17 cellular contexts compared by ENCODE assay signal in the genomic region with DNA sequence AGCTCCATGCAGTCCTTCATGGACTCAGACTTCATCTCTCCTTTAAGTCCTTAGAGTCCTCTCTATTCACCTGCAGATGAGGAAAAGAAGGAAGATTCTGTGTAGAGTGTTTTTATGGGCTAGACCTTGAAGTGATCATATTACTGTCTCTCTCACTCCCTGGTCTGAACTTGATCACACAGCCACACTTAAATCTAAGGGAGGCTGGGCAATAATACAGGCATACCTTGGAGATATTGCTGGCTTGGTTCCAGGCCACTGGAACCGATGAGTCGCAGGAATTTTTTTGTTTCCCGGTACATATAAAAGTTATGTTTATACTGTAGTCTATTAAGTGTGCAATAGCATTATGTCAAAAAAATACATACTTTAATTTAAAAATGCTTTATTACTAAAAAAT. TPM values are rescaled to one million over a fixed set of nuclear protein-coding genes. Genes with fewer than 3 reads are reported as not detected.
DNase-seq lines count a peak whose midpoint lies in the region; FAIRE-seq and TF ChIP-seq lines count a peak whose summit lies in the region.
"Had no signal": no experiment of that assay in that cellular context is flagged by ENCODE, and none has a peak within 500 bp of the region (broad histone marks: within the 10 kb centered on the region; RNA-seq: fewer than 3 reads in every experiment).

No MANE protein-coding gene starts in this region.

- H3K27me3 Mint-ChIP-seq in astrocyte (ENCODE audit: low read depth, unreplicated experiment): no peaks in the 10 kb centered on the region
- H3K27me3 Mint-ChIP-seq: activated CD4-positive, alpha-beta T cell treated with anti-CD3 and anti-CD28 coated beads for 36 hours had no signal

- DNase-seq in EL (peak; percentile 59), LoVo (ENCODE audit: low spot score) (peak; percentile 44), astrocyte (ENCODE audit: low read depth) (peak; percentile 35), iPS-NIHi11 (ENCODE audit: low spot score) (peak; percentile 14), NCI-H1694 (lab: John Stamatoyannopoulos, UW) (no peak), COR-L47 (lab: John Stamatoyannopoulos, UW) (no peak), NCI-H510A (lab: John Stamatoyannopoulos, UW) (no peak), GM13977 (ENCODE audit: low spot score) (no peak)
- DNase-seq: activated CD4-positive, alpha-beta T cell treated with anti-CD3 and anti-CD28 coated beads for 36 hours; activated naive CD4-positive, alpha-beta T cell; AML-193; left ventricle myocardium inferior; NK-92 treated with Interleukin-12 subunit alpha and Interleukin-12 subunit beta, amount 100 ng/mL, for 24 hours; right lobe of liver; Right ventricle myocardium superior had no signal

- no peak overlapping the region for H3K4me2 ChIP-seq in astrocyte (ENCODE audit: low read length)

- H4K20me1 ChIP-seq in astrocyte (ENCODE audit: insufficient read depth, low read length): no peaks in the 10 kb centered on the region

- H3K79me2 ChIP-seq in astrocyte (ENCODE audit: insufficient read depth, low read length): no peaks in the 10 kb centered on the region

- H3K4me3 Mint-ChIP-seq in astrocyte (ENCODE audit: unreplicated experiment): no peak overlapping the region
- H3K4me3 Mint-ChIP-seq: activated CD4-positive, alpha-beta T cell treated with anti-CD3 and anti-CD28 coated beads for 36 hours had no signal

- H3K27me3 ChIP-seq in astrocyte (ENCODE audit: insufficient read depth, low read length): no peaks in the 10 kb centered on the region
- H3K27me3 ChIP-seq: right lobe of liver, suprapubic skin had no signal

- H3K9ac ChIP-seq in astrocyte (ENCODE audit: low read length): no peak overlapping the region

- no peak overlapping the region for H3K27ac Mint-ChIP-seq in astrocyte (ENCODE audit: unreplicated experiment)
- H3K27ac Mint-ChIP-seq: activated CD4-positive, alpha-beta T cell treated with anti-CD3 and anti-CD28 coated beads for 36 hours had no signal

- in situ Hi-C loops in GM13977 (cut with MboI; ENCODE audit: low pct_unique_long_range_greater_than_20kb, low sequenced_read_pairs, unreplicated experiment): no loop called here

- TF ChIP-seq CTCF in astrocyte (IDR thresholded peaks at IDR 0.05; ENCODE audit: insufficient read depth, low read depth, low read length) (no peak), GM13977 (IDR thresholded peaks at IDR 0.05; ENCODE audit: extremely low read depth, insufficient read depth, missing control alignments) (no peak)

- H3K9me3 ChIP-seq in astrocyte (ENCODE audit: insufficient read depth, low read depth, low read length): no peaks in the 10 kb centered on the region
- H3K9me3 ChIP-seq: left ventricle myocardium inferior, right lobe of liver, suprapubic skin had no signal

- FAIRE-seq in astrocyte (lab: Jason Lieb, UNC): no peak
- FAIRE-seq: D721Med had no signal

- H3K4me1 Mint-ChIP-seq in astrocyte (ENCODE audit: low read depth, unreplicated experiment): peaks cover 3% of the 10 kb centered on the region
- H3K4me1 Mint-ChIP-seq: activated CD4-positive, alpha-beta T cell treated with anti-CD3 and anti-CD28 coated beads for 36 hours had no signal

- H3K9me3 Mint-ChIP-seq in astrocyte (ENCODE audit: unreplicated experiment): no peaks in the 10 kb centered on the region

- H3K4me1 ChIP-seq in astrocyte (ENCODE audit: insufficient read depth, low read length): no peaks in the 10 kb centered on the region
- H3K4me1 ChIP-seq: left ventricle myocardium inferior, right lobe of liver, suprapubic skin had no signal

- peaks cover 9% of the 10 kb centered on the region for H3K36me3 Mint-ChIP-seq in astrocyte (ENCODE audit: low read depth, unreplicated experiment)

- no peak overlapping the region for H3K27ac ChIP-seq in astrocyte (ENCODE audit: low read depth, low read length)
- H3K27ac ChIP-seq: left ventricle myocardium inferior, right lobe of liver, suprapubic skin had no signal

- H3K36me3 ChIP-seq in astrocyte (ENCODE audit: insufficient read depth, low read length): no peaks in the 10 kb centered on the region
- H3K36me3 ChIP-seq: right lobe of liver, suprapubic skin had no signal

- no peak overlapping the region for H2AFZ ChIP-seq in astrocyte (ENCODE audit: low read depth, low read length)

- H3K4me3 ChIP-seq in astrocyte (ENCODE audit: insufficient read depth, low read depth, low read length): no peak overlapping the region
- H3K4me3 ChIP-seq: left ventricle myocardium inferior, right lobe of liver, suprapubic skin had no signal

RNA-seq across cellular contexts. Expression of a gene that starts 59.2 kb away (rescaled TPM):
- 35.0 and 37.3 TPM in 2 replicates for total RNA-seq in astrocyte

Comparison
In these comparisons a context has a peak if more than half of its experiments do, and no peak if none do; other contexts are left out.
1. DNase-seq: peak in EL (single experiment), LoVo (single experiment), astrocyte (single experiment) and iPS-NIHi11 (single experiment); none in NCI-H1694 (single experiment), COR-L47 (single experiment), NCI-H510A (single experiment) and GM13977 (single experiment).